Comparison of ENCODE assay signal across 8 cellular contexts in genomic region chr22:40043793-40044101, GRCh38. TPM values are rescaled to one million over a fixed set of nuclear protein-coding genes. Genes with fewer than 3 reads are reported as not detected.
DNase-seq lines count a peak whose midpoint lies in the region; ATAC-seq and TF ChIP-seq lines count a peak whose summit lies in the region.

No MANE protein-coding gene starts in this region.

- H3K4me1 ChIP-seq in adrenal gland (replicated peaks in 1 of 2), result peaks cover 6 to 38% of the 10 kb centered on the region in 2 donors
- H3K4me1 ChIP-seq in left lung, result peaks cover 10 to 17% of the 10 kb centered on the region in 2 donors
- H3K4me1 ChIP-seq in testis, result peaks cover 53% of the 10 kb centered on the region

- peak in 1 of 2 donors; percentile 23 for TF ChIP-seq POLR2A in adrenal gland (IDR thresholded peaks at IDR 0.05)
- no peak for TF ChIP-seq POLR2A in testis (IDR thresholded peaks at IDR 0.05)

- CTCF ChIA-PET in activated CD8-positive, alpha-beta memory T cell treated with anti-CD3 and anti-CD28 coated beads, Interleukin-2, amount 10 ng/mL, durations not matched to agents 7 days and 5 days (lab: Charles Lee), result interaction anchor here (1.0 to 2.3 kb wide), 16 partner anchors 8 to 551 kb away, joined by 3 to 30 read pairs (median 6); partner anchors contain the start of genes ADSL and TNRC6B

- H3K27me3 Mint-ChIP-seq in activated CD8-positive, alpha-beta memory T cell treated with anti-CD3 and anti-CD28 coated beads, Interleukin-2, amount 10 ng/mL, durations not matched to agents 7 days and 5 days, result peaks cover 9% of the 10 kb centered on the region

- peak overlapping the region; percentile 97 for H3K27ac Mint-ChIP-seq in activated CD8-positive, alpha-beta memory T cell treated with anti-CD3 and anti-CD28 coated beads, Interleukin-2, amount 10 ng/mL, durations not matched to agents 7 days and 5 days

- TF ChIP-seq CTCF in adrenal gland (IDR thresholded peaks at IDR 0.05), result no peak
- TF ChIP-seq CTCF in left lung (IDR thresholded peaks at IDR 0.05), result no peak
- no peak for TF ChIP-seq CTCF in testis (IDR thresholded peaks at IDR 0.05)

- peak overlapping the region; percentile 84 for H3K4me3 Mint-ChIP-seq in activated CD8-positive, alpha-beta memory T cell treated with anti-CD3 and anti-CD28 coated beads, Interleukin-2, amount 10 ng/mL, durations not matched to agents 7 days and 5 days

- H3K9me3 ChIP-seq in adrenal gland (replicated peaks in 1 of 3), result no peaks in the 10 kb centered on the region
- no peaks in the 10 kb centered on the region for H3K9me3 ChIP-seq in left lung
- H3K9me3 ChIP-seq in testis, result no peaks in the 10 kb centered on the region

- H3K9me3 Mint-ChIP-seq in activated CD8-positive, alpha-beta memory T cell treated with anti-CD3 and anti-CD28 coated beads, Interleukin-2, amount 10 ng/mL, durations not matched to agents 7 days and 5 days (ENCODE audit: low read depth), result no peaks in the 10 kb centered on the region

- no peaks in the 10 kb centered on the region for H3K36me3 Mint-ChIP-seq in activated CD8-positive, alpha-beta memory T cell treated with anti-CD3 and anti-CD28 coated beads, Interleukin-2, amount 10 ng/mL, durations not matched to agents 7 days and 5 days

- ATAC-seq in activated CD8-positive, alpha-beta memory T cell treated with anti-CD3 and anti-CD28 coated beads, Interleukin-2, amount 10 ng/mL, durations not matched to agents 7 days and 5 days, result no peak
- ATAC-seq in left lung, result no peak
- ATAC-seq in HG03460 (IDR thresholded peaks at IDR 0.05; ENCODE audit: unreplicated experiment), result no peak

- H3K27me3 ChIP-seq in adrenal gland, result no peaks in the 10 kb centered on the region
- peaks cover 0 to 11% of the 10 kb centered on the region in 2 donors for H3K27me3 ChIP-seq in left lung
- no peaks in the 10 kb centered on the region for H3K27me3 ChIP-seq in testis

- no peaks in the 10 kb centered on the region for H3K36me3 ChIP-seq in adrenal gland (replicated peaks in 1 of 2)
- H3K36me3 ChIP-seq in left lung, result no peaks in the 10 kb centered on the region
- H3K36me3 ChIP-seq in testis (ENCODE audit: low read depth, missing control alignments), result no peaks in the 10 kb centered on the region

- peak overlapping the region in 2 of 4 donors; percentile 91 to 92 for H3K4me3 ChIP-seq in adrenal gland
- H3K4me3 ChIP-seq in left lung, result peak overlapping the region; percentile 65 to 73
- H3K4me3 ChIP-seq in testis, result peak overlapping the region; percentile 73 to 83

- 22 to 40% (median 33%) methylated on average over 4 to 5 of the region's 5 CpGs for WGBS in adrenal gland, 4 donors
- 11 to 13% methylated on average over 5 of the region's 5 CpGs for WGBS in testis, 2 donors

- H3K27ac ChIP-seq in adrenal gland (peak overlapping the region; percentile 60 to 94 (median 92)), left lung (peak overlapping the region; percentile 90 to 96), testis (peak overlapping the region; percentile 94 to 98)

- no peak for DNase-seq in activated CD8-positive, alpha-beta memory T cell treated with anti-CD3 and anti-CD28 coated beads, Interleukin-2, amount 10 ng/mL, durations not matched to agents 7 days and 5 days
- DNase-seq in activated CD8-positive, alpha-beta memory T cell treated with anti-CD3 and anti-CD28 coated beads for 24 hours, result no peak
- DNase-seq in adrenal gland (no peak), left lung (no peak), testis (no peak), DMS53 treated with DMSO at 0.1 percent for 48 hours (lab: John Stamatoyannopoulos, UW; ENCODE audit: unreplicated experiment) (no peak)
- no peak for DNase-seq in stimulated activated CD8-positive, alpha-beta memory T cell treated with anti-CD3 and anti-CD28 coated beads, Interleukin-4, amount 100 ng/mL, for 48 hours

- intact Hi-C loops in adrenal gland (cut with DNase I) (no loop called here), left lung (cut with DNase I) (loop anchor here (5.0 to 10.0 kb wide), 2 partner anchors 291 to 304 kb away; partner anchors contain the start of gene ADSL (in 1 of the 2)), testis (cut with DNase I; ENCODE audit: low total_unique reads) (loop anchor here (10.0 kb wide), 1 partner anchor 301 kb away; the partner anchor contains the start of gene ADSL)

- H3K4me1 Mint-ChIP-seq in activated CD8-positive, alpha-beta memory T cell treated with anti-CD3 and anti-CD28 coated beads, Interleukin-2, amount 10 ng/mL, durations not matched to agents 7 days and 5 days, result peaks cover 35% of the 10 kb centered on the region

RNA-seq across cellular contexts. Expression of gene FAM83F, which starts 49.0 kb away (rescaled TPM):
- not detected for total RNA-seq in activated CD8-positive, alpha-beta memory T cell treated with anti-CD3 and anti-CD28 coated beads, Interleukin-2, amount 10 ng/mL, durations not matched to agents 7 days and 5 days
- total RNA-seq in adrenal gland, result under 1 TPM in 7 of 8 donors, not detected in 1; 0.06 to 0.39 (median 0.14) TPM
- polyA plus RNA-seq in adrenal gland, result under 1 TPM; under 0.01 to 0.13 (median 0.09) TPM
- under 1 TPM; 0.64 to 0.73 TPM for total RNA-seq in left lung
- total RNA-seq in testis, result 10 to 100 TPM; 30.2 to 41.1 TPM
- 57.7 TPM for polyA plus RNA-seq in testis (ENCODE audit: insufficient read depth, low read depth, low replicate concordance)

Comparison
In these comparisons a context has a peak if more than half of its experiments do, and no peak if none do; other contexts are left out.
1. RNA of gene FAM83F, which starts 49.0 kb away (total RNA-seq): 30.2 to 41.1 TPM in testis; 0.64 to 0.73 TPM in left lung, 0.06 to 0.39 TPM in adrenal gland and not detected in activated CD8-positive, alpha-beta memory T cell treated with anti-CD3 and anti-CD28 coated beads, Interleukin-2, amount 10 ng/mL, durations not matched to agents 7 days and 5 days; every median in the first group is over 10 times any median in the second.
2. intact Hi-C loops: an anchor here in left lung (5.0 to 10.0 kb wide) and testis (10.0 kb wide); none called in adrenal gland.
3. Peak in every context shown above with its lines, with median percentiles within 50 percentile points of each other: H3K27ac ChIP-seq.